In the genomic region with DNA sequence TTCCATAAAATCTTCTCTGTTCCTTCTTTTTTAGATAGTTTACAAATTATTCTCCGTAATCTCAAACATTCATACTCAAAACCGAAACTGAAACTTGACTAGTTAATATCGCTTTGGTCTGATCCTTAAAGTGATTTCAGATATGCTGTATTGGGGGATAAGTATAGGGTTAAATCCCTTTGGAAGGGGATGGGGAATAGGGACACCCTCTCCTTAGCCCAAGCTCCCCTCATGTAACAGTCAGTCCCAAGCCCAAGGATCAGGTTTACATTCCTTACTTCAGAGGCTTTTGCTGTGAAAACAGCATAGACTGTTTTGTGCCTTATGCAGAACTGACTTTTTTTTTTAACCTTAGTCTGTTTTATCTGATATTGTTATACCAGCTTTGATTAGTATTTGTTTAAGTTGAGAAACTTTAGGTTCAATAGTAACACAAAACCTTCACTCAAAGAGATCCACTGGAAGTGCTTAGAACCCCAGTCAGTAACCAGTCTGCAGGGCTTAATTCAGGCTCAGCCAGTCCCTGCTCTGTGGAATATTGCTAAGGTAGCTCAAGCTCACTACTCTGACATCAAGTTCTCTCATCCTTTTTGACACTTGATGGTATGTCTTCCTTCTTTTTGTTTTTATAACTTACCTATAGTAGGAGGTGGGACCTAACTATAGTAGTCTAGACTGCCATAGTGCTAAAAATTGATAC, we compare ENCODE assay signal across 10 cellular contexts. TPM values are rescaled to one million over a fixed set of nuclear protein-coding genes. Genes with fewer than 3 reads are reported as not detected.
DNase-seq lines count a peak whose midpoint lies in the region; ATAC-seq and TF ChIP-seq lines count a peak whose summit lies in the region.
"Had no signal": no experiment of that assay in that cellular context is flagged by ENCODE, and none has a peak within 500 bp of the region (broad histone marks: within the 10 kb centered on the region; RNA-seq: fewer than 3 reads in every experiment).

No MANE protein-coding gene starts in this region.

- no peaks in the 10 kb centered on the region for H3K27me3 Mint-ChIP-seq in activated naive CD4-positive, alpha-beta T cell treated with anti-CD3 and anti-CD28 coated beads for 36 hours (ENCODE audit: low read depth)
- no peaks in the 10 kb centered on the region for H3K27me3 Mint-ChIP-seq in activated CD4-positive, alpha-beta memory T cell treated with anti-CD3 and anti-CD28 coated beads for 36 hours

- 11% methylated on average over 3 of the region's 3 CpGs for WGBS in thymus

- H3K27me3 ChIP-seq in left lung (no peaks in the 10 kb centered on the region), thymus (ENCODE audit: control insufficient read depth, insufficient read depth) (no peaks in the 10 kb centered on the region)

- no peaks in the 10 kb centered on the region for H3K9me3 Mint-ChIP-seq in activated naive CD4-positive, alpha-beta T cell treated with anti-CD3 and anti-CD28 coated beads for 36 hours
- no peaks in the 10 kb centered on the region for H3K9me3 Mint-ChIP-seq in activated naive CD4-positive, alpha-beta T cell treated with anti-CD3 and anti-CD28 coated beads, Interleukin-2, amount 50 U/mL, for 72 hours
- H3K9me3 Mint-ChIP-seq in activated CD4-positive, alpha-beta memory T cell treated with anti-CD3 and anti-CD28 coated beads for 36 hours: no peaks in the 10 kb centered on the region

- H3K27ac ChIP-seq in left lung (peak overlapping the region in 1 of 2 donors; percentile 66), thymus (ENCODE audit: low read depth) (peak overlapping the region; percentile 46)

- H3K9me3 ChIP-seq in left lung: no peaks in the 10 kb centered on the region
- H3K9me3 ChIP-seq in thymus (ENCODE audit: control insufficient read depth): no peaks in the 10 kb centered on the region

- H3K4me3 Mint-ChIP-seq in activated naive CD4-positive, alpha-beta T cell treated with anti-CD3 and anti-CD28 coated beads for 36 hours: peak overlapping the region; percentile 55
- peak overlapping the region; percentile 61 for H3K4me3 Mint-ChIP-seq in activated CD4-positive, alpha-beta memory T cell treated with anti-CD3 and anti-CD28 coated beads for 36 hours

- H3K36me3 ChIP-seq in left lung (peaks cover 0 to 61% of the 10 kb centered on the region in 2 donors), thymus (ENCODE audit: control insufficient read depth, insufficient read depth) (peaks cover 16% of the 10 kb centered on the region)

- H3K4me1 Mint-ChIP-seq in activated naive CD4-positive, alpha-beta T cell treated with anti-CD3 and anti-CD28 coated beads for 36 hours (ENCODE audit: low read depth): peaks cover 38% of the 10 kb centered on the region
- peaks cover 42% of the 10 kb centered on the region for H3K4me1 Mint-ChIP-seq in activated CD4-positive, alpha-beta memory T cell treated with anti-CD3 and anti-CD28 coated beads for 36 hours (ENCODE audit: low read depth)

- TF ChIP-seq CTCF in left lung (IDR thresholded peaks at IDR 0.05): no peak

- CTCF ChIA-PET in activated naive CD4-positive, alpha-beta T cell treated with anti-CD3 and anti-CD28 coated beads for 36 hours (lab: Charles Lee): interaction anchor here (0.8 kb wide), 1 partner anchor 18 kb away, joined by 3 read pairs; no protein-coding TSS in a partner anchor
- CTCF ChIA-PET in activated CD4-positive, alpha-beta memory T cell treated with anti-CD3 and anti-CD28 coated beads for 36 hours (lab: Charles Lee): interaction anchor here (1.0 to 1.9 kb wide), 3 partner anchors 10 to 22 kb away, joined by 4 to 9 read pairs (median 5); partner anchors contain the start of gene CDADC1

- H3K4me3 ChIP-seq in left lung (peak overlapping the region; percentile 9 to 35), thymus (ENCODE audit: low read length) (peak overlapping the region; percentile 46)

- no peak overlapping the region for H3K27ac Mint-ChIP-seq in activated naive CD4-positive, alpha-beta T cell treated with anti-CD3 and anti-CD28 coated beads for 36 hours
- peak overlapping the region in 1 of 2 donors; percentile 68 for H3K27ac Mint-ChIP-seq in activated naive CD4-positive, alpha-beta T cell treated with anti-CD3 and anti-CD28 coated beads, Interleukin-2, amount 50 U/mL, for 72 hours
- no peak overlapping the region for H3K27ac Mint-ChIP-seq in activated CD4-positive, alpha-beta memory T cell treated with anti-CD3 and anti-CD28 coated beads for 36 hours

- POLR2A ChIA-PET in activated CD4-positive, alpha-beta memory T cell treated with anti-CD3 and anti-CD28 coated beads for 36 hours (lab: Charles Lee): interaction anchor here (1.4 kb wide), 1 partner anchor 10 kb away, joined by 7 read pairs; the partner anchor contains the start of gene CDADC1

- H3K4me1 ChIP-seq in left lung: peaks cover 0 to 18% of the 10 kb centered on the region in 2 donors
- H3K4me1 ChIP-seq in thymus (ENCODE audit: control insufficient read depth, insufficient read depth, low read length): no peaks in the 10 kb centered on the region

- peaks cover 53% of the 10 kb centered on the region for H3K36me3 Mint-ChIP-seq in activated naive CD4-positive, alpha-beta T cell treated with anti-CD3 and anti-CD28 coated beads for 36 hours (ENCODE audit: low read depth)
- peaks cover 23 to 38% of the 10 kb centered on the region in 2 donors for H3K36me3 Mint-ChIP-seq in activated naive CD4-positive, alpha-beta T cell treated with anti-CD3 and anti-CD28 coated beads, Interleukin-2, amount 50 U/mL, for 72 hours
- H3K36me3 Mint-ChIP-seq in activated CD4-positive, alpha-beta memory T cell treated with anti-CD3 and anti-CD28 coated beads for 36 hours: peaks cover 35% of the 10 kb centered on the region

- intact Hi-C loops in activated naive CD4-positive, alpha-beta T cell treated with anti-CD3 and anti-CD28 coated beads for 36 hours (cut with micrococcal nuclease): no loop called here
- intact Hi-C loops in activated CD4-positive, alpha-beta memory T cell treated with anti-CD3 and anti-CD28 coated beads for 36 hours (cut with micrococcal nuclease): no loop called here
- intact Hi-C loops in left lung (cut with DNase I): no loop called here

- DNase-seq in activated naive CD4-positive, alpha-beta T cell treated with anti-CD3 and anti-CD28 coated beads for 36 hours: no peak
- no peak for DNase-seq in activated naive CD4-positive, alpha-beta T cell treated with anti-CD3 and anti-CD28 coated beads, Interleukin-2, amount 50 U/mL, for 72 hours (ENCODE audit: low spot score in 2 of 2)
- DNase-seq in activated CD4-positive, alpha-beta memory T cell treated with anti-CD3 and anti-CD28 coated beads for 36 hours: no peak
- no peak for DNase-seq in left lung
- no peak for DNase-seq in GM03348 (ENCODE audit: low spot score)
- DNase-seq in NCI-H146 (lab: John Stamatoyannopoulos, UW): no peak
- DNase-seq: NCI-H1436 treated with DMSO at 0.1 percent for 48 hours had no signal

- no peak for ATAC-seq in activated naive CD4-positive, alpha-beta T cell treated with anti-CD3 and anti-CD28 coated beads, Interleukin-2, amount 50 U/mL, for 72 hours
- ATAC-seq in left lung: no peak
- ATAC-seq in HG02840 (IDR thresholded peaks at IDR 0.05; ENCODE audit: low FRiP score, unreplicated experiment): no peak

RNA-seq across cellular contexts. Expression of gene CDADC1, which starts 10.5 kb away (rescaled TPM):
- total RNA-seq in activated naive CD4-positive, alpha-beta T cell treated with anti-CD3 and anti-CD28 coated beads for 36 hours: 10 to 100 TPM; 13.2 to 14.7 TPM
- 10 to 100 TPM; 15.8 to 16.9 TPM for total RNA-seq in activated naive CD4-positive, alpha-beta T cell treated with anti-CD3 and anti-CD28 coated beads, Interleukin-2, amount 50 U/mL, for 72 hours
- 10 to 100 TPM in 1 of 2 experiments, 1 to 10 TPM in 1; 9.0 to 11.1 TPM for total RNA-seq in activated CD4-positive, alpha-beta memory T cell treated with anti-CD3 and anti-CD28 coated beads for 36 hours
- 10 to 100 TPM; 11.6 to 12.9 TPM for total RNA-seq in left lung
- polyA plus RNA-seq in thymus: 8.0 TPM

RNA-seq across cellular contexts. Expression of gene MLNR, which starts 38.1 kb away (rescaled TPM):
- total RNA-seq in activated naive CD4-positive, alpha-beta T cell treated with anti-CD3 and anti-CD28 coated beads for 36 hours: not detected
- not detected for total RNA-seq in activated naive CD4-positive, alpha-beta T cell treated with anti-CD3 and anti-CD28 coated beads, Interleukin-2, amount 50 U/mL, for 72 hours
- total RNA-seq in activated CD4-positive, alpha-beta memory T cell treated with anti-CD3 and anti-CD28 coated beads for 36 hours: not detected
- not detected for total RNA-seq in left lung
- polyA plus RNA-seq in thymus: not detected
- polyA plus RNA-seq: keratinocyte had no signal
